In genomic region chr1:227883073-227883520, GRCh38 we compare ENCODE assay signal across 21 cellular contexts.
DNase-seq lines count a peak whose midpoint lies in the region; FAIRE-seq and TF ChIP-seq lines count a peak whose summit lies in the region.
"Had no signal": no experiment of that assay in that cellular context is flagged by ENCODE, and none has a peak within 500 bp of the region (broad histone marks: within the 10 kb centered on the region; RNA-seq: fewer than 3 reads in every experiment).

No MANE protein-coding gene starts in this region.

- H2BK5ac ChIP-seq in H1 (ENCODE audit: low read depth, low read length) = no peak overlapping the region

- CTCF ChIA-PET in H1 (lab: Charles Lee; ENCODE audit: partially characterized antibody) = no interaction called here

- H3K9me3 ChIP-seq in H1 (ENCODE audit: insufficient read depth in 2 of 2, low read depth in 1 of 2, low read length in 1 of 2) (no peaks in the 10 kb centered on the region), spleen (no peaks in the 10 kb centered on the region)
- H3K9me3 ChIP-seq: neutrophil, SJCRH30 had no signal

- intact Hi-C loops in spleen (cut with DNase I; ENCODE audit: low total_unique reads) = no loop called here

- H4K91ac ChIP-seq in H1 (replicated peaks; ENCODE audit: insufficient read length, low read length) = no peak overlapping the region

- H3K23me2 ChIP-seq in H1 (ENCODE audit: low read depth, low read length) = peaks cover 13% of the 10 kb centered on the region; the same call in 1 of the 2 replicates

- 89% methylated on average over 9 of the region's 9 CpGs; no CpG with 5 or more reads in 1 of the 2 experiments for WGBS in H1 (ENCODE audit: extremely low coverage in 1 of 2, insufficient coverage in 1 of 2, insufficient read length in 1 of 2, insufficient replicate concordance in 2 of 2, low coverage in 1 of 2, low lambda C conversion rate in 2 of 2, missing lambda C conversion rate in 1 of 2), 2 experiments
- 84 to 93% (median 87%) methylated on average over 8 to 9 of the region's 9 CpGs for WGBS in spleen, 5 donors

- H3K79me1 ChIP-seq in H1 (ENCODE audit: low read depth, low read length) = no peaks in the 10 kb centered on the region

- peaks cover 0 to 14% (median 7%) of the 10 kb centered on the region in 4 experiments; a peak in 6 of 7 replicates for H3K4me1 ChIP-seq in H1 (replicated peaks in 1 of 4; ENCODE audit: control insufficient read depth in 3 of 4, insufficient read depth in 4 of 4, low read length in 3 of 4)
- peaks cover 4 to 33% (median 22%) of the 10 kb centered on the region in 6 donors for H3K4me1 ChIP-seq in spleen

- H4K5ac ChIP-seq in H1 (ENCODE audit: insufficient read length, low read depth, low read length) = no peak overlapping the region

- H3K79me2 ChIP-seq in H1 (ENCODE audit: control insufficient read depth in 1 of 2, insufficient read depth in 2 of 2, low read length in 2 of 2) = no peaks in the 10 kb centered on the region

- H3K56ac ChIP-seq in H1 (replicated peaks; ENCODE audit: insufficient read length, low read depth, low read length) = no peak overlapping the region

- H3K27me3 ChIP-seq in H1 (replicated peaks in 1 of 4; ENCODE audit: control insufficient read depth in 3 of 4, extremely low read depth in 1 of 4, insufficient read depth in 3 of 4, low read length in 3 of 4) (no peaks in the 10 kb centered on the region; a peak in 2 of 7 replicates), spleen (replicated peaks in 1 of 7) (peaks cover 0 to 26% (median 12%) of the 10 kb centered on the region in 7 donors)
- H3K27me3 ChIP-seq: SJCRH30 had no signal

- H3K36me3 ChIP-seq in H1 (ENCODE audit: control insufficient read depth in 2 of 4, insufficient read depth in 4 of 4, low read length in 3 of 4) (no peaks in the 10 kb centered on the region), spleen (no peaks in the 10 kb centered on the region)
- H3K36me3 ChIP-seq: neutrophil, SJCRH30 had no signal

- H2BK20ac ChIP-seq in H1 (ENCODE audit: low read length) = no peak overlapping the region

- H4K8ac ChIP-seq in H1 (ENCODE audit: extremely low read depth, insufficient read depth, low read length) = peak overlapping the region; percentile 62

- TF ChIP-seq CTCF in H1 (IDR thresholded peaks at IDR 0.05; ENCODE audit: control extremely low read depth in 1 of 3, insufficient read depth in 1 of 3, low read depth in 1 of 3, low read length in 3 of 3) (no peak), spleen (IDR thresholded peaks at IDR 0.05 in 8 of 11, conservative IDR thresholded peaks at IDR 0.05 in 3 of 11) (no peak)

- H3K23ac ChIP-seq in H1 (ENCODE audit: insufficient read length) = no peak overlapping the region

- H2AK5ac ChIP-seq in H1 (ENCODE audit: low read depth, low read length) = no peak overlapping the region

- no peak overlapping the region for H2BK15ac ChIP-seq in H1 (ENCODE audit: low read length)

- no peak overlapping the region for H3K4me2 ChIP-seq in H1 (ENCODE audit: insufficient read depth in 1 of 2, low read depth in 2 of 2, low read length in 2 of 2)
- H3K4me2 ChIP-seq: KMS-11 had no signal

- no peak overlapping the region for H2BK12ac ChIP-seq in H1 (ENCODE audit: low read depth, low read length)

- no peak overlapping the region for H3K18ac ChIP-seq in H1 (ENCODE audit: extremely low read depth, low read length)

- no peak overlapping the region for H3K4me3 ChIP-seq in H1 (ENCODE audit: extremely low read depth in 1 of 4, insufficient read depth in 2 of 4, low read depth in 3 of 4, low read length in 4 of 4)
- no peak overlapping the region for H3K4me3 ChIP-seq in spleen
- H3K4me3 ChIP-seq: SJCRH30 had no signal

- H4K20me1 ChIP-seq in H1 (replicated peaks in 1 of 2; ENCODE audit: control insufficient read depth in 1 of 2, insufficient read depth in 2 of 2, low read length in 2 of 2) = no peaks in the 10 kb centered on the region

- no peak overlapping the region for H2BK120ac ChIP-seq in H1 (replicated peaks; ENCODE audit: low read depth, low read length)

- H3K9ac ChIP-seq in H1 (replicated peaks in 1 of 4; ENCODE audit: extremely low read depth in 1 of 4, low read depth in 3 of 4, low read length in 3 of 4) = no peak overlapping the region
- H3K9ac ChIP-seq: KMS-11 had no signal

- no peak for TF ChIP-seq EP300 in H1 (IDR thresholded peaks at IDR 0.05; ENCODE audit: borderline replicate concordance in 1 of 2, low read depth in 2 of 2, low read length in 2 of 2)

- H3K4ac ChIP-seq in H1 (replicated peaks; ENCODE audit: insufficient read length, low read depth, low read length) = no peak overlapping the region

- H2AFZ ChIP-seq in H1 (ENCODE audit: low read length) = no peak overlapping the region

- no peak for TF ChIP-seq POLR2A in GM12891 (IDR thresholded peaks at IDR 0.05; ENCODE audit: low read depth, low read length)
- no peak for TF ChIP-seq POLR2A in H1 (IDR thresholded peaks at IDR 0.05; ENCODE audit: control extremely low read depth in 1 of 2, low read depth in 2 of 2, low read length in 2 of 2)
- TF ChIP-seq POLR2A in spleen (IDR thresholded peaks at IDR 0.05) = no peak

- DNase-seq in activated effector memory CD4-positive, alpha-beta T cell treated with anti-CD3 and anti-CD28 coated beads, Interleukin-2, amount 50 U/mL, for 16 hours = peak; percentile 55
- no peak for DNase-seq in activated effector memory CD4-positive, alpha-beta T cell treated with Interleukin-2 at 50 U/mL for 16 hours
- peak; percentile 10 for DNase-seq in GM12891 (ENCODE audit: insufficient read length, low spot score)
- DNase-seq in H1 (ENCODE audit: low read depth in 1 of 2, low spot score in 2 of 2) = no peak
- peak; percentile 74 for DNase-seq in spleen
- DNase-seq in CD1c-positive myeloid dendritic cell (ENCODE audit: extremely low spot score) = no peak
- DNase-seq in NCI-H446 treated with DMSO at 0.1 percent for 48 hours (lab: John Stamatoyannopoulos, UW) = no peak
- DNase-seq in dedifferentiated amniotic fluid mesenchymal stem cell (ENCODE audit: extremely low spot score) = no peak
- DNase-seq: activated CD4-positive, alpha-beta T cell treated with anti-CD3 and anti-CD28 coated beads for 48 hours; amniotic stem cell; COR-L47; NCI-H1092; NCI-H2107; NCI-H526 treated with DMSO at 0.1 percent for 48 hours; OCI-M1; SJCRH30; substantia nigra; T-helper 9 cell had no signal

- FAIRE-seq in GM12891 (lab: Jason Lieb, UNC) = no peak
- no peak for FAIRE-seq in H1 (lab: Jason Lieb, UNC)
- FAIRE-seq: G401.6 had no signal

- no peak overlapping the region for H3K14ac ChIP-seq in H1 (ENCODE audit: insufficient read length)

- TF ChIP-seq RAD21 in H1 (IDR thresholded peaks at IDR 0.05 in 1 of 2, conservative IDR thresholded peaks at IDR 0.05 in 1 of 2; ENCODE audit: low read depth in 2 of 2, low read length in 2 of 2) = no peak

- POLR2A ChIA-PET in H1 (lab: Charles Lee; ENCODE audit: partially characterized antibody) = no interaction called here

- H3K27ac ChIP-seq in H1 (ENCODE audit: low read depth, low read length) (no peak overlapping the region), spleen (no peak overlapping the region)
- H3K27ac ChIP-seq: KMS-11, neutrophil, SJCRH30 had no signal

TF ChIP-seq in GM12891, 5 proteins besides CTCF, POLR2A, EP300 and RAD21:
- TF ChIP-seq POLR2AphosphoS5 (IDR thresholded peaks at IDR 0.05; ENCODE audit: low read depth, low read length) (no peak), TAF1 (IDR thresholded peaks at IDR 0.05; ENCODE audit: low read depth, low read length) (no peak), PAX5 (IDR thresholded peaks at IDR 0.05; ENCODE audit: insufficient read depth, low read length, severe bottlenecking) (no peak), SPI1 (IDR thresholded peaks at IDR 0.05; ENCODE audit: low read depth, low read length) (no peak), POU2F2 (IDR thresholded peaks at IDR 0.05; ENCODE audit: low read depth, low read length) (no peak)

TF ChIP-seq in H1, 55 proteins besides CTCF, POLR2A, EP300 and RAD21 (continues in another document):
- no peak for TF ChIP-seq JUN (IDR thresholded peaks at IDR 0.05; ENCODE audit: low read depth, low read length)
- no peak for TF ChIP-seq SIN3A (conservative IDR thresholded peaks at IDR 0.05 in 1 of 2, IDR thresholded peaks at IDR 0.05 in 1 of 2; ENCODE audit: low read depth in 1 of 2, low read length in 2 of 2)
- no peak for TF ChIP-seq SIX5 (IDR thresholded peaks at IDR 0.05; ENCODE audit: low read depth, low read length)

Comparison
In these comparisons a context has a peak if more than half of its experiments do, and no peak if none do; other contexts are left out.
1. DNase-seq: peak in activated effector memory CD4-positive, alpha-beta T cell treated with anti-CD3 and anti-CD28 coated beads, Interleukin-2, amount 50 U/mL, for 16 hours (single experiment), GM12891 (single experiment) and spleen (single experiment); none in activated effector memory CD4-positive, alpha-beta T cell treated with Interleukin-2 at 50 U/mL for 16 hours (single experiment), H1 (0 of 2), CD1c-positive myeloid dendritic cell (single experiment), NCI-H446 treated with DMSO at 0.1 percent for 48 hours (single experiment) and dedifferentiated amniotic fluid mesenchymal stem cell (single experiment).